ENCODE assay signal across 36 cellular contexts in the genomic region with DNA sequence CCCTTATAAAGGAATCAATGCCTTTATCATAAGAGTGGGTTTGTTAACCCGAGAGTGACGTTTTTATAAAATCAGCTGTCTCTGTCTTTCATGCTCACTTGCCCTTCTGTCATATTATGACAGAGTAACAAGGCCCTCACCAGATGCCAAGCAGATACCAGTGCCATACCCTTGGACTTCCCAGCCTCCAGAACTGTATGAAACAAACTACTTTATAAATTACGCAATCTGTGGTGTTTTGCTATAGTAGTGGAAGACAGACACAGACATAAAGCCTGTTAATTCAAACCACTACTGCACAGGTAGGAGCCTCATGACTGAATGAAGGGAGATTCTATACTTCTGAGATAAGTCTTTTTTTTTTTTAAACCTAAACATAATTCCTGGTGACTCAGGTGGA. TPM values are rescaled to one million over a fixed set of nuclear protein-coding genes. Genes with fewer than 3 reads are reported as not detected.
"Had no signal": no experiment of that assay in that cellular context is flagged by ENCODE, and none has a peak within 500 bp of the region (broad histone marks: within the 10 kb centered on the region; RNA-seq: fewer than 3 reads in every experiment).

No MANE protein-coding gene starts in this region.

- FAIRE-seq: colon had no signal

- H3K4me1 ChIP-seq: adrenal gland, body of pancreas, esophagus muscularis mucosa, foreskin keratinocyte, heart left ventricle had no signal

- H3K27me3 ChIP-seq: adrenal gland, body of pancreas, esophagus muscularis mucosa, foreskin keratinocyte, gastrocnemius medialis, heart left ventricle had no signal

- H3K4me3 ChIP-seq: adrenal gland, body of pancreas, esophagus muscularis mucosa, gastrocnemius medialis, heart left ventricle had no signal

- DNase-seq: activated B cell treated with CpG ODN at 0.5 μM for 24 hours; activated CD4-positive, alpha-beta memory T cell treated with anti-CD3 and anti-CD28 coated beads for 36 hours; activated CD4-positive, alpha-beta T cell treated with anti-CD3 and anti-CD28 coated beads for 36 hours; activated CD4-positive, alpha-beta T cell treated with anti-CD3 and anti-CD28 coated beads, Interleukin-2, amount 10 ng/mL, durations not matched to agents 24 days and 14 days; activated CD8-positive, alpha-beta memory T cell treated with anti-CD3 and anti-CD28 coated beads, Interleukin-2, amount 10 ng/mL, durations not matched to agents 7 days and 5 days; activated CD8-positive, alpha-beta memory T cell treated with anti-CD3 and anti-CD28 coated beads, Interleukin-2, amount 50 U/mL, for 4 hours; activated CD8-positive, alpha-beta T cell treated with anti-CD3 and anti-CD28 coated beads, Interleukin-2, amount 10 ng/mL, durations not matched to agents 7 days and 5 days; activated effector memory CD4-positive, alpha-beta T cell treated with anti-CD3 and anti-CD28 coated beads, Interleukin-2, amount 50 U/mL, for 16 hours; activated naive CD4-positive, alpha-beta T cell treated with anti-CD3 and anti-CD28 coated beads for 36 hours; activated naive CD8-positive, alpha-beta T cell treated with anti-CD3 and anti-CD28 coated beads for 36 hours; activated naive CD8-positive, alpha-beta T cell treated with anti-CD3 and anti-CD28 coated beads, Interleukin-2, amount 50 U/mL, for 24 hours; activated T-cell treated with anti-CD3 and anti-CD28 coated beads, Interleukin-2, amount 50 U/mL, for 1 hour; activated T-cell treated with anti-CD3 and anti-CD28 coated beads, Interleukin-2, amount 50 U/mL, for 48 hours; adrenal gland; amygdala; aorta; body of pancreas; caudate nucleus; cortex of kidney; dermis blood vessel endothelial cell; effector CD4-positive, alpha-beta T cell; effector memory CD8-positive, alpha-beta T cell; erythroblast; foreskin keratinocyte; gastrocnemius medialis; glutamatergic neuron; heart left ventricle; T-helper 1 cell; T-helper 17 cell; T1000; WERI-Rb-1 had no signal

- H3K36me3 ChIP-seq: adrenal gland, WERI-Rb-1 had no signal

- ATAC-seq: activated CD4-positive, alpha-beta T cell treated with anti-CD3 and anti-CD28 coated beads for 36 hours; activated CD4-positive, CD25-positive, alpha-beta regulatory T cell treated with anti-CD3 and anti-CD28 coated beads, Interleukin-2, amount 50 U/mL, for 24 hours; activated CD8-positive, alpha-beta memory T cell treated with anti-CD3 and anti-CD28 coated beads, Interleukin-2, amount 10 ng/mL, durations not matched to agents 7 days and 5 days; activated CD8-positive, alpha-beta T cell treated with anti-CD3 and anti-CD28 coated beads, Interleukin-2, amount 10 ng/mL, durations not matched to agents 7 days and 5 days; activated naive CD8-positive, alpha-beta T cell treated with anti-CD3 and anti-CD28 coated beads, Interleukin-2, amount 50 U/mL, for 24 hours; body of pancreas; effector memory CD8-positive, alpha-beta T cell; foreskin keratinocyte; gastrocnemius medialis; heart left ventricle; T-helper 17 cell had no signal

- H3K27ac ChIP-seq: adrenal gland, body of pancreas, esophagus muscularis mucosa, foreskin keratinocyte, gastrocnemius medialis, heart left ventricle, WERI-Rb-1 had no signal

RNA-seq across cellular contexts. Expression of gene VN1R1, which starts 4.6 kb away (rescaled TPM):
- total RNA-seq: activated CD4-positive, alpha-beta T cell treated with anti-CD3 and anti-CD28 coated beads, Interleukin-2, amount 10 ng/mL, durations not matched to agents 24 days and 14 days; activated T-helper 1 cell treated with anti-CD3 and anti-CD28 coated beads, Interleukin-12 subunit alpha, Interleukin-12 subunit beta, Interleukin-2, Interleukin-4 antibody, amounts not matched to agents 30 ng/mL and 10 ng/mL and 1 ng/mL, durations not matched to agents 14 hours and 24 hours and 36 hours; activated T-helper 2 cell treated with anti-CD3 and anti-CD28 coated beads, Interferon-gamma antibody, Interleukin-2, Interleukin-4, amounts not matched to agents 10 μg/mL and 5 μg/mL and 100 μg/mL, durations not matched to agents 14 hours and 24 hours and 36 hours; T-helper 17 cell had no signal
